ENCODE assay signal across 1 cellular context in genomic region chr10:21526184-21526951, GRCh38.
TF ChIP-seq lines count a peak whose summit lies in the region.

No MANE protein-coding gene starts in this region.

TF ChIP-seq in K562, 482 proteins besides CTCF, POLR2A, EP300 and RAD21 (continued from another document):
- 0 out of 2 replicates have a peak, but pooled peaks have one; percentile 18 for TF ChIP-seq ZNF197 (CRISPR knock-in tag; IDR thresholded peaks at IDR 0.05; ENCODE audit: low read depth)
- TF ChIP-seq ZNF311 (CRISPR knock-in tag; IDR thresholded peaks at IDR 0.05): no peak
- TF ChIP-seq, protein P1, sequence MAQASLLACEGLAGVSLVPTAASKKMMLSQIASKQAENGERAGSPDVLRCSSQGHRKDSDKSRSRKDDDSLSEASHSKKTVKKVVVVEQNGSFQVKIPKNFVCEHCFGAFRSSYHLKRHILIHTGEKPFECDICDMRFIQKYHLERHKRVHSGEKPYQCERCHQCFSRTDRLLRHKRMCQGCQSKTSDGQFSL (CRISPR knock-in tag; IDR thresholded peaks at IDR 0.05): peak; percentile 87
- TF ChIP-seq, protein P1 (tag; IDR thresholded peaks at IDR 0.05): peak in 1 of 2 experiments; percentile 85; a peak in 2 of 4 replicates
- TF ChIP-seq MIER1 (IDR thresholded peaks at IDR 0.05; ENCODE audit: low read depth): no peak
